7 cellular contexts compared by ENCODE assay signal in the genomic region with DNA sequence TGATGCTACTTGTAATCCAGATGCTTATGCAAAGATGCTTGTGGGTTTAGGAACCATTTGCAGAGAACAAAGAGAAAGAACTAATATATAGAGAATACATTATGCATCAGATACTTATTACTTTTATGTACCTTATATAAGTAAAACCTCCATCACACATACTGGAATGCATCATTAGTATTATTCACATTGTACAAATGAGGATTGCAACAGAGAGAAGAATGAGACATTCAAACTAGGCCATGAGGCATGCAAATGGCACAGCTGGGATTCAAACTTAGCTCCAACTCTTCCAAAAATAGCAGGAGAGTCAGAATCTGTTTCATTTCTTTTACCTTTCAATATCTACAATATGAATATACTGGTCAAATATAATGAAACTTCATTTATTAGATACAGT.
DNase-seq lines count a peak whose midpoint lies in the region; ATAC-seq, FAIRE-seq and TF ChIP-seq lines count a peak whose summit lies in the region.
"Not testable (repeated sequence)": the region's sequence is repeated elsewhere in the genome, so short reads cannot be mapped to it uniquely, and the experiment has no call there.

No MANE protein-coding gene starts in this region.

- not testable (repeated sequence) for H3K36me3 ChIP-seq in RWPE2 (ENCODE audit: low read depth); bronchial epithelial cell (ENCODE audit: control insufficient read depth, insufficient read depth, low read length)

- DNase-seq in AG10803 (ENCODE audit: low read depth) (peak; percentile 42), HS-5 (ENCODE audit: low read depth) (peak; percentile 53), bronchial epithelial cell (ENCODE audit: low read depth) (peak; percentile 34), fibroblast of mammary gland (ENCODE audit: low read depth) (peak; percentile 48), foreskin keratinocyte (peak; percentile 5 to 19), skeletal muscle cell (ENCODE audit: low read depth) (peak; percentile 8)
- not testable (repeated sequence) for DNase-seq in RWPE2 (ENCODE audit: low spot score)

- not testable (repeated sequence) for TF ChIP-seq CTCF in AG10803 (conservative IDR thresholded peaks at IDR 0.05; ENCODE audit: low read length); RWPE2 (IDR thresholded peaks at IDR 0.05; ENCODE audit: poor library complexity, severe bottlenecking); bronchial epithelial cell (IDR thresholded peaks at IDR 0.05; ENCODE audit: insufficient read depth, low read length, severe bottlenecking); fibroblast of mammary gland (conservative IDR thresholded peaks at IDR 0.05; ENCODE audit: control insufficient read depth, insufficient read depth, low read depth, low read length); foreskin keratinocyte (conservative IDR thresholded peaks at IDR 0.05)

- not testable (repeated sequence) for H3K27ac ChIP-seq in RWPE2 (ENCODE audit: poor library complexity, severe bottlenecking); foreskin keratinocyte

- H3K9me3 ChIP-seq in RWPE2 (ENCODE audit: severe bottlenecking), result not testable (repeated sequence)

- ATAC-seq in RWPE2 (ENCODE audit: low read depth), result 0 out of 3 replicates have a peak, but pooled peaks have one; percentile 23
- not testable (repeated sequence) for ATAC-seq in foreskin keratinocyte

- not testable (repeated sequence) for FAIRE-seq in bronchial epithelial cell (lab: Jason Lieb, UNC)

- H3K27me3 ChIP-seq in RWPE2 (ENCODE audit: insufficient read depth, poor library complexity, severe bottlenecking); bronchial epithelial cell (ENCODE audit: control insufficient read depth, insufficient read depth, low read length); foreskin keratinocyte: not testable (repeated sequence)

- not testable (repeated sequence) for H3K4me1 ChIP-seq in RWPE2 (ENCODE audit: insufficient read depth, poor library complexity, severe bottlenecking); foreskin keratinocyte

- not testable (repeated sequence) for H3K4me3 ChIP-seq in AG10803 (ENCODE audit: low read length); RWPE2 (ENCODE audit: severe bottlenecking); bronchial epithelial cell (ENCODE audit: low read depth, low read length); fibroblast of mammary gland (ENCODE audit: control insufficient read depth, low read depth, low read length); skeletal muscle cell (ENCODE audit: low read depth, low read length)
